ENCODE assay signal across 18 cellular contexts in the genomic region with DNA sequence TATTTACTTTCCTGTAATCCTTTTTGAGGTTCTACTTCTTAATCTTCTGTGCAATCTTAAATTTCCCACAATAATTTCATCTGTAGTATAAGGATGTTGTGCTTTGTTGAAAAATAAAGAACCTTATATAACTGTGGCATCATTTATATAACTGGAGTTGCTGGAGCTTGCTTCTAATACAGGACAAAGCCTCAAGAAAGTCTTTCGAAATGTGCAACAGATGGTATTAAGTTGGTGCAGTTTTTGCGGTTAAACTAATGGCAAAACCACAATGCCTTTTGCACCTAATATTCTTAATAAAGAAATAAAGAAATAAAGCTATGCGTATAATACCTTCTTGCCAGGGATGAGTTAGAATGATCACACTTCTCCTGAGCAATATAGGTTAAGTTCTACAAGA.
"Had no signal": no experiment of that assay in that cellular context is flagged by ENCODE, and none has a peak within 500 bp of the region (broad histone marks: within the 10 kb centered on the region; RNA-seq: fewer than 3 reads in every experiment).

No MANE protein-coding gene starts in this region.

- H3K9me3 ChIP-seq: esophagus muscularis mucosa, prostate gland, tibial artery had no signal

- H3K27me3 ChIP-seq: esophagus muscularis mucosa, heart right ventricle, tibial artery had no signal

- H3K4me3 ChIP-seq: esophagus muscularis mucosa, heart right ventricle, prostate gland, tibial artery had no signal

- H3K4me1 ChIP-seq: heart right ventricle, prostate gland, tibial artery had no signal

- ATAC-seq: activated CD8-positive, alpha-beta T cell treated with anti-CD3 and anti-CD28 coated beads, Interleukin-2, amount 10 ng/mL, durations not matched to agents 7 days and 5 days; heart right ventricle; left cardiac atrium; natural killer cell treated with Interleukin-12 subunit alpha and Interleukin-12 subunit beta and Interleukin-15 and Interleukin-18, amount 100 ng/mL, for 72 hours; stimulated activated naive CD8-positive, alpha-beta T cell treated with anti-CD3 and anti-CD28 coated beads, Interleukin-15, Interleukin-2, amounts not matched to agents 100 U/mL and 50 U/mL, for 24 hours had no signal

- DNase-seq: activated CD4-positive, alpha-beta T cell treated with anti-CD3 and anti-CD28 coated beads for 1 hour; activated CD4-positive, alpha-beta T cell treated with anti-CD3 and anti-CD28 coated beads, Interleukin-2, amount 50 U/mL, for 1 hour; activated CD8-positive, alpha-beta T cell treated with anti-CD3 and anti-CD28 coated beads, Interleukin-2, amount 10 ng/mL, durations not matched to agents 7 days and 5 days; activated gamma-delta T cell treated with Interleukin-2 at 50 U/mL for 16 hours; activated T-cell treated with anti-CD3 and anti-CD28 coated beads, Interleukin-2, amount 50 U/mL, for 1 hour; aorta; central memory CD4-positive, alpha-beta T cell; dermis blood vessel endothelial cell; effector memory CD4-positive, alpha-beta T cell; heart right ventricle; islet precursor cell; left cardiac atrium; stimulated activated CD4-positive, alpha-beta T cell treated with anti-CD3 and anti-CD28 coated beads, Interleukin-4, amount 100 ng/mL, for 4 hours; stimulated activated naive CD8-positive, alpha-beta T cell treated with anti-CD3 and anti-CD28 coated beads, Interleukin-15, Interleukin-2, amounts not matched to agents 100 U/mL and 50 U/mL, for 24 hours; tibial artery had no signal

- H3K36me3 ChIP-seq: esophagus muscularis mucosa, heart right ventricle, prostate gland, tibial artery had no signal

- H3K27ac ChIP-seq: esophagus muscularis mucosa, heart right ventricle, prostate gland, tibial artery had no signal
